In the genomic region with DNA sequence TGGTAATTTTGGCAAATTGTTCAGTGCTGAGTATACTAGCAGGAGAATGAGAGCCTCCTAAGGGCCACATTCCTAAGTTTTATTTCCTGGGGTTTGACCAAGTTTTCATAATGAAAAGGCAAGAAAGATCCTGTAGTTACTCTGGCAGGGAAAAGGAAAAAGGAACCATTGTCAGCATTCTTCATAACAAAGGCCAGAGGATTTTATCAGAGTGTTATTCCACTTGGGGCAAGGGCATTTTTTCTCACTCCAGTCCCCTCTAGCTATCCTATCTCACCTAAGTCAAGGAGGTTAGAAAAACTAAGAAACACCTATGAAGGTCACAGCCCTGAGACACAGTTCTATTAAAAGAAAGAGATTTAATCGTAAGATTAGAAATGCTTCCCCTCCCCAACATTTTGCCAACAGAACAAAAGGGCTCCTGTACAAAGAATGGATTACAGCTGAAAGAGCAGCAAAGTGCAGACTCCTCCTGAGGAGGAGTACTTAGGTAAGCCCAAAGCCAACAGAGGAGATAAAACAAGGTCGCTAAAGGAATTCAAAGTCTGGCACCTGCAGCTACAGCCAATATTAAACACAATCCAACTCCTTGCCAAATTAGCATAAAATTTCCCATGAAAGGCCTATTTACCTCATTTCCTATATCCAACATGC, we compare ENCODE assay signal across 18 cellular contexts.
A peak's percentile ranks its signal among the peaks of the same experiment; 100 is the strongest.
DNase-seq lines count a peak whose midpoint lies in the region; ATAC-seq and FAIRE-seq lines count a peak whose summit lies in the region.
"Had no signal": no experiment of that assay in that cellular context is flagged by ENCODE, and none has a peak within 500 bp of the region (broad histone marks: within the 10 kb centered on the region; RNA-seq: fewer than 3 reads in every experiment).

No MANE protein-coding gene starts in this region.

- in situ Hi-C loops in GM23248 (cut with MboI): no loop called here

- FAIRE-seq in HTR-8/SVneo (lab: Jason Lieb, UNC): no peak

- no peak for ATAC-seq in activated CD8-positive, alpha-beta T cell treated with anti-CD3 and anti-CD28 coated beads, Interleukin-2, amount 10 ng/mL, durations not matched to agents 7 days and 5 days
- ATAC-seq in GM18909 (IDR thresholded peaks at IDR 0.05; ENCODE audit: poor library complexity, unreplicated experiment): no peak
- ATAC-seq: Right ventricle myocardium inferior had no signal

- H2BK15ac ChIP-seq in mesendoderm (replicated peaks; ENCODE audit: low read depth): no peak overlapping the region

- H3K27me3 Mint-ChIP-seq in activated CD8-positive, alpha-beta T cell treated with anti-CD3 and anti-CD28 coated beads, Interleukin-2, amount 10 ng/mL, durations not matched to agents 7 days and 5 days (ENCODE audit: low read depth): peaks cover 5% of the 10 kb centered on the region

- H3K27ac ChIP-seq in GM23248: no peak overlapping the region
- peak overlapping the region; percentile 40 for H3K27ac ChIP-seq in ectodermal cell (ENCODE audit: insufficient read depth, low read depth, low read length, poor library complexity, severe bottlenecking)
- peak overlapping the region; percentile 82 for H3K27ac ChIP-seq in mesendoderm (ENCODE audit: low read depth, low read length)
- H3K27ac ChIP-seq: Peyer's patch, SK-N-MC had no signal

- H3K9me3 ChIP-seq in GM23248 (ENCODE audit: low read depth) (no peaks in the 10 kb centered on the region), ectodermal cell (ENCODE audit: control insufficient read depth, low read length) (no peaks in the 10 kb centered on the region)
- H3K9me3 ChIP-seq: Caco-2, Peyer's patch had no signal

- H3K36me3 Mint-ChIP-seq in activated CD8-positive, alpha-beta T cell treated with anti-CD3 and anti-CD28 coated beads, Interleukin-2, amount 10 ng/mL, durations not matched to agents 7 days and 5 days (ENCODE audit: low read depth): no peaks in the 10 kb centered on the region

- CTCF ChIA-PET in activated CD8-positive, alpha-beta T cell treated with anti-CD3 and anti-CD28 coated beads, Interleukin-2, amount 10 ng/mL, durations not matched to agents 7 days and 5 days (lab: Charles Lee): interaction anchor here (2.8 kb wide), 1 partner anchor 25 kb away, joined by 9 read pairs; no protein-coding TSS in a partner anchor

- no peaks in the 10 kb centered on the region for H3K79me1 ChIP-seq in mesendoderm (ENCODE audit: low read length)

- H3K9ac ChIP-seq in GM23248 (no peak overlapping the region), mesendoderm (ENCODE audit: low read length) (no peak overlapping the region)

- H3K4me1 ChIP-seq in GM23248 (ENCODE audit: insufficient read depth) (no peaks in the 10 kb centered on the region), ectodermal cell (ENCODE audit: control insufficient read depth, insufficient read depth, low read length) (peaks cover 5% of the 10 kb centered on the region), mesendoderm (ENCODE audit: control insufficient read depth, low read depth, low read length) (peaks cover 3% of the 10 kb centered on the region)
- H3K4me1 ChIP-seq: Caco-2, Peyer's patch had no signal

- no peaks in the 10 kb centered on the region for H3K4me1 Mint-ChIP-seq in activated CD8-positive, alpha-beta T cell treated with anti-CD3 and anti-CD28 coated beads, Interleukin-2, amount 10 ng/mL, durations not matched to agents 7 days and 5 days (ENCODE audit: low read depth)

- H2BK5ac ChIP-seq in mesendoderm (ENCODE audit: low read length): no peak overlapping the region

- no peaks in the 10 kb centered on the region for H4K20me1 ChIP-seq in GM23248 (ENCODE audit: insufficient read depth)

- WGBS in GM23248 (ENCODE audit: low coverage in 1 of 2, low lambda C conversion rate in 2 of 2, missing lambda C conversion rate in 2 of 2), 2 experiments: 18 to 22% methylated on average over 2 of the region's 2 CpGs
- 71% methylated on average over 2 of the region's 2 CpGs for WGBS in ectodermal cell, 2 experiments
- WGBS in mesendoderm (ENCODE audit: extremely low coverage, insufficient coverage, low lambda C conversion rate): no CpG with 5 or more reads among the region's 2 CpGs

- H3K23ac ChIP-seq in mesendoderm (ENCODE audit: low read length): no peak overlapping the region

- no peaks in the 10 kb centered on the region for H3K27me3 ChIP-seq in GM23248 (replicated peaks; ENCODE audit: insufficient read depth)
- no peaks in the 10 kb centered on the region for H3K27me3 ChIP-seq in ectodermal cell (ENCODE audit: control insufficient read depth, insufficient read depth, low read length, poor library complexity, severe bottlenecking)
- H3K27me3 ChIP-seq in mesendoderm (ENCODE audit: insufficient read depth, low read length, poor library complexity): no peaks in the 10 kb centered on the region
- H3K27me3 ChIP-seq: Peyer's patch had no signal

- no peaks in the 10 kb centered on the region for H3K9me3 Mint-ChIP-seq in activated CD8-positive, alpha-beta T cell treated with anti-CD3 and anti-CD28 coated beads, Interleukin-2, amount 10 ng/mL, durations not matched to agents 7 days and 5 days (ENCODE audit: insufficient read depth)

- H3K27ac Mint-ChIP-seq in activated CD8-positive, alpha-beta T cell treated with anti-CD3 and anti-CD28 coated beads, Interleukin-2, amount 10 ng/mL, durations not matched to agents 7 days and 5 days: no peak overlapping the region

- no peak overlapping the region for H4K5ac ChIP-seq in mesendoderm (ENCODE audit: low read length)

- DNase-seq in COLO829 (ENCODE audit: low spot score) (peak; percentile 16), GM23248 (peak; percentile 7), mesendoderm (peak; percentile 48), HTR-8/SVneo (ENCODE audit: insufficient read length, low spot score) (no peak)
- DNase-seq in activated CD8-positive, alpha-beta T cell treated with anti-CD3 and anti-CD28 coated beads, Interleukin-2, amount 10 ng/mL, durations not matched to agents 7 days and 5 days: no peak
- DNase-seq: ACHN, Caco-2, EL, KBM-7, NCI-H1048, NCI-H1436 treated with DMSO at 0.1 percent for 48 hours, NCI-H2081, NCI-H510A treated with DMSO at 0.1 percent for 48 hours, Peyer's patch had no signal

- no peaks in the 10 kb centered on the region for H3K9me2 ChIP-seq in GM23248 (ENCODE audit: insufficient read depth)

- no peaks in the 10 kb centered on the region for H3F3A ChIP-seq in GM23248 (ENCODE audit: insufficient read depth)

- POLR2A ChIA-PET in activated CD8-positive, alpha-beta T cell treated with anti-CD3 and anti-CD28 coated beads, Interleukin-2, amount 10 ng/mL, durations not matched to agents 7 days and 5 days (lab: Charles Lee): no interaction called here

- H3K4ac ChIP-seq in mesendoderm (ENCODE audit: low read depth, low read length): no peak overlapping the region

- no peak overlapping the region for H4K8ac ChIP-seq in mesendoderm (ENCODE audit: low read depth, low read length)

- no peak overlapping the region for H3K56ac ChIP-seq in mesendoderm (ENCODE audit: low read length)

- H2BK120ac ChIP-seq in mesendoderm (ENCODE audit: low read depth, low read length): peak overlapping the region; percentile 28

- H3K79me2 ChIP-seq in GM23248 (ENCODE audit: insufficient read depth) (no peaks in the 10 kb centered on the region), mesendoderm (ENCODE audit: control insufficient read depth, insufficient read depth, low read length) (no peaks in the 10 kb centered on the region)

- H3K36me3 ChIP-seq in GM23248 (ENCODE audit: low read depth): no peaks in the 10 kb centered on the region
- no peaks in the 10 kb centered on the region for H3K36me3 ChIP-seq in ectodermal cell (ENCODE audit: control insufficient read depth, insufficient read depth, low read length)
- no peaks in the 10 kb centered on the region for H3K36me3 ChIP-seq in mesendoderm (ENCODE audit: control insufficient read depth, insufficient read depth, low read length)
- H3K36me3 ChIP-seq: Peyer's patch had no signal

- no peak overlapping the region for H3K4me3 Mint-ChIP-seq in activated CD8-positive, alpha-beta T cell treated with anti-CD3 and anti-CD28 coated beads, Interleukin-2, amount 10 ng/mL, durations not matched to agents 7 days and 5 days

- H3K4me3 ChIP-seq in GM23248 (no peak overlapping the region), ectodermal cell (ENCODE audit: insufficient read depth, low read depth, low read length) (no peak overlapping the region), mesendoderm (ENCODE audit: low read length) (no peak overlapping the region)
- H3K4me3 ChIP-seq: Peyer's patch had no signal

- H3K18ac ChIP-seq in mesendoderm (ENCODE audit: low read length): no peak overlapping the region

- no peak overlapping the region for H2AFZ ChIP-seq in GM23248

- H3K4me2 ChIP-seq in GM23248 (ENCODE audit: unreplicated experiment) (no peak overlapping the region), mesendoderm (ENCODE audit: low read length) (no peak overlapping the region)

- H2AK5ac ChIP-seq in mesendoderm (ENCODE audit: low read length): no peak overlapping the region

Comparison
In these comparisons a context has a peak if more than half of its experiments do, and no peak if none do; other contexts are left out.
1. DNase-seq: peak in COLO829 (single experiment), GM23248 (single experiment) and mesendoderm (single experiment); none in HTR-8/SVneo (single experiment) and activated CD8-positive, alpha-beta T cell treated with anti-CD3 and anti-CD28 coated beads, Interleukin-2, amount 10 ng/mL, durations not matched to agents 7 days and 5 days (single experiment).